Comparison of ENCODE assay signal across 2 cellular contexts in genomic region chr10:60911216-60911615, GRCh38.
TF ChIP-seq lines count a peak whose summit lies in the region.

No MANE protein-coding gene starts in this region.

TF ChIP-seq in WTC11, 78 proteins besides CTCF, POLR2A, EP300 and RAD21:
- TF ChIP-seq USF2 (CRISPR knock-in tag; IDR thresholded peaks at IDR 0.05) = no peak
- no peak for TF ChIP-seq E2F1 (CRISPR knock-in tag; IDR thresholded peaks at IDR 0.05)
- no peak for TF ChIP-seq SP1 (CRISPR knock-in tag; conservative IDR thresholded peaks at IDR 0.05)
- TF ChIP-seq IRF2 (CRISPR knock-in tag; IDR thresholded peaks at IDR 0.05; ENCODE audit: borderline replicate concordance, low read depth) = no peak
- no peak for TF ChIP-seq ATF3 (CRISPR knock-in tag; conservative IDR thresholded peaks at IDR 0.05)
- TF ChIP-seq SMAD4 (CRISPR knock-in tag; IDR thresholded peaks at IDR 0.05) = no peak
- TF ChIP-seq ZMAT4 (CRISPR knock-in tag; IDR thresholded peaks at IDR 0.05) = no peak
- no peak for TF ChIP-seq GRHL2 (CRISPR knock-in tag; IDR thresholded peaks at IDR 0.05; ENCODE audit: insufficient replicate concordance, severe bottlenecking)
- no peak for TF ChIP-seq RORB (CRISPR knock-in tag; IDR thresholded peaks at IDR 0.05)
- TF ChIP-seq PRRX2 (CRISPR knock-in tag; IDR thresholded peaks at IDR 0.05) = no peak

TF ChIP-seq in GM23338, 12 proteins besides CTCF, POLR2A, EP300 and RAD21:
- TF ChIP-seq ETS1 (IDR thresholded peaks at IDR 0.05) (no peak), REST (IDR thresholded peaks at IDR 0.05; ENCODE audit: unreplicated experiment) (no peak), CREB1 (CRISPR knock-in tag; IDR thresholded peaks at IDR 0.05; ENCODE audit: low read depth) (no peak), EZH2 (IDR thresholded peaks at IDR 0.05; ENCODE audit: low read depth, unreplicated experiment) (no peak), POLR2AphosphoS5 (IDR thresholded peaks at IDR 0.05; ENCODE audit: low read depth) (no peak), ZNF114 (CRISPR knock-in tag; IDR thresholded peaks at IDR 0.05) (no peak), ZNF331 (CRISPR knock-in tag; IDR thresholded peaks at IDR 0.05; ENCODE audit: low read depth) (no peak), EZH2phosphoT487 (IDR thresholded peaks at IDR 0.05; ENCODE audit: unreplicated experiment) (no peak), STAT1 (IDR thresholded peaks at IDR 0.05; ENCODE audit: unreplicated experiment) (no peak), NANOG (IDR thresholded peaks at IDR 0.05; ENCODE audit: borderline replicate concordance) (no peak), JUNB (IDR thresholded peaks at IDR 0.05; ENCODE audit: unreplicated experiment) (no peak), ZNF462 (CRISPR knock-in tag; IDR thresholded peaks at IDR 0.05) (no peak)
